ENCODE assay signal across 18 cellular contexts in genomic region chr14:69360438-69361108, GRCh38. TPM values are rescaled to one million over a fixed set of nuclear protein-coding genes. Genes with fewer than 3 reads are reported as not detected.
A peak's percentile ranks its signal among the peaks of the same experiment; 100 is the strongest.
DNase-seq lines count a peak whose midpoint lies in the region; ATAC-seq and TF ChIP-seq lines count a peak whose summit lies in the region.
"Had no signal": no experiment of that assay in that cellular context is flagged by ENCODE, and none has a peak within 500 bp of the region (broad histone marks: within the 10 kb centered on the region; RNA-seq: fewer than 3 reads in every experiment).

No MANE protein-coding gene starts in this region.

- no peaks in the 10 kb centered on the region for H3K9me3 Mint-ChIP-seq in CD4-positive, alpha-beta T cell
- H3K9me3 Mint-ChIP-seq: activated CD4-positive, alpha-beta T cell treated with anti-CD3 and anti-CD28 coated beads, Interleukin-2, amount 10 ng/mL, durations not matched to agents 24 days and 14 days; T-cell had no signal

- no peak overlapping the region for H3K27ac ChIP-seq in CD4-positive, alpha-beta T cell (ENCODE audit: low read depth, low read length)
- H3K27ac ChIP-seq: epithelial cell of prostate, Peyer's patch had no signal

- no peak overlapping the region for H3K4me3 Mint-ChIP-seq in CD4-positive, alpha-beta T cell
- H3K4me3 Mint-ChIP-seq: activated CD4-positive, alpha-beta T cell treated with anti-CD3 and anti-CD28 coated beads, Interleukin-2, amount 10 ng/mL, durations not matched to agents 24 days and 14 days; T-cell had no signal

- H3K36me3 Mint-ChIP-seq in CD4-positive, alpha-beta T cell (ENCODE audit: low read depth), result no peaks in the 10 kb centered on the region
- H3K36me3 Mint-ChIP-seq: T-cell had no signal

- H3K9me3 ChIP-seq in CD4-positive, alpha-beta T cell (ENCODE audit: control insufficient read depth, low read length), result no peaks in the 10 kb centered on the region
- H3K9me3 ChIP-seq: MG63, mucosa of descending colon, Peyer's patch had no signal

- ATAC-seq in GM18520 (IDR thresholded peaks at IDR 0.05; ENCODE audit: unreplicated experiment), result peak; percentile 28
- ATAC-seq in CD4-positive, alpha-beta T cell (ENCODE audit: poor library complexity), result no peak
- ATAC-seq: mucosa of descending colon, T-cell had no signal

- intact Hi-C loops in CD4-positive, alpha-beta T cell (cut with DNase I, micrococcal nuclease), result no loop called here
- intact Hi-C loops in posterior vena cava (cut with DNase I), result loop anchor here (5.0 to 10.0 kb wide), 2 partner anchors 116 to 118 kb away; no protein-coding TSS in a partner anchor

- peak; percentile 52 for DNase-seq in activated CD8-positive, alpha-beta memory T cell treated with anti-CD3 and anti-CD28 coated beads, Interleukin-2, amount 50 U/mL, for 48 hours
- DNase-seq in activated CD8-positive, alpha-beta memory T cell treated with anti-CD3 and anti-CD28 coated beads, Interleukin-2, amount 50 U/mL, for 4 hours, result no peak
- DNase-seq in NAMALWA (ENCODE audit: low spot score) (peak; percentile 55), myocyte (ENCODE audit: low read depth) (peak; percentile 74), posterior vena cava (ENCODE audit: low spot score) (no peak)
- DNase-seq in stimulated activated naive CD4-positive, alpha-beta T cell treated with Interleukin-2 at 50 U/mL for 16 hours (lab: John Stamatoyannopoulos, UW), result no peak
- DNase-seq in CD4-positive, alpha-beta T cell, result no peak
- DNase-seq: activated CD4-positive, alpha-beta T cell treated with anti-CD3 and anti-CD28 coated beads, Interleukin-2, amount 10 ng/mL, durations not matched to agents 24 days and 14 days; anterior cingulate cortex; DMS53; MG63; mucosa of descending colon; Peyer's patch; T-cell; trophoblast cell had no signal

- no peaks in the 10 kb centered on the region for H3K27me3 ChIP-seq in CD4-positive, alpha-beta T cell (ENCODE audit: control insufficient read depth, insufficient read depth, low read length)
- H3K27me3 ChIP-seq: MG63, Peyer's patch had no signal

- H3K4me1 Mint-ChIP-seq in CD4-positive, alpha-beta T cell (ENCODE audit: low read depth), result no peaks in the 10 kb centered on the region

- POLR2A ChIA-PET in CD4-positive, alpha-beta T cell (lab: Charles Lee), result no interaction called here

- H3K27ac Mint-ChIP-seq in CD4-positive, alpha-beta T cell, result no peak overlapping the region
- H3K27ac Mint-ChIP-seq: activated CD4-positive, alpha-beta T cell treated with anti-CD3 and anti-CD28 coated beads, Interleukin-2, amount 10 ng/mL, durations not matched to agents 24 days and 14 days; progenitor cell of endocrine pancreas; T-cell had no signal

- CTCF ChIA-PET in CD4-positive, alpha-beta T cell (lab: Charles Lee), result interaction anchor here (0.7 kb wide), 2 partner anchors 144 to 1199 kb away, joined by 3 read pairs; no protein-coding TSS in a partner anchor

- no peak for TF ChIP-seq CTCF in CD4-positive, alpha-beta T cell (IDR thresholded peaks at IDR 0.05)

- H3K27me3 Mint-ChIP-seq in CD4-positive, alpha-beta T cell, result no peaks in the 10 kb centered on the region
- H3K27me3 Mint-ChIP-seq: activated CD4-positive, alpha-beta T cell treated with anti-CD3 and anti-CD28 coated beads, Interleukin-2, amount 10 ng/mL, durations not matched to agents 24 days and 14 days had no signal

RNA-seq across cellular contexts. Expression of gene ERH, which starts 37.5 kb away (rescaled TPM):
- total RNA-seq in myocyte (70.3 and 71.8 TPM in 2 replicates), posterior vena cava (100 to 1,000 TPM; 126 to 132 TPM)
- polyA plus RNA-seq in myocyte (2012), result 179 TPM
- 10 to 100 TPM; 87.0 to 96.3 TPM for total RNA-seq in CD4-positive, alpha-beta T cell

RNA-seq across cellular contexts. Expression of gene SLC39A9, which starts 37.9 kb away (rescaled TPM):
- total RNA-seq in myocyte (52.8 and 60.2 TPM in 2 replicates), posterior vena cava (10 to 100 TPM; 37.9 to 43.4 TPM)
- polyA plus RNA-seq in myocyte (2012), result 51.0 TPM
- total RNA-seq in CD4-positive, alpha-beta T cell, result 10 to 100 TPM; 19.5 to 20.5 TPM

Comparison
In these comparisons a context has a peak if more than half of its experiments do, and no peak if none do; other contexts are left out.
1. DNase-seq: peak in activated CD8-positive, alpha-beta memory T cell treated with anti-CD3 and anti-CD28 coated beads, Interleukin-2, amount 50 U/mL, for 48 hours (single experiment), NAMALWA (single experiment) and myocyte (single experiment); none in activated CD8-positive, alpha-beta memory T cell treated with anti-CD3 and anti-CD28 coated beads, Interleukin-2, amount 50 U/mL, for 4 hours (single experiment), stimulated activated naive CD4-positive, alpha-beta T cell treated with Interleukin-2 at 50 U/mL for 16 hours (single experiment), CD4-positive, alpha-beta T cell (0 of 10) and posterior vena cava (single experiment).
2. intact Hi-C loops: an anchor here in posterior vena cava (5.0 to 10.0 kb wide); none called in CD4-positive, alpha-beta T cell.